In genomic region chr1:39882152-39882551, GRCh38 we compare ENCODE assay signal across 8 cellular contexts. TPM values are rescaled to one million over a fixed set of nuclear protein-coding genes. Genes with fewer than 3 reads are reported as not detected.
DNase-seq lines count a peak whose midpoint lies in the region; ATAC-seq, FAIRE-seq and TF ChIP-seq lines count a peak whose summit lies in the region.

No MANE protein-coding gene starts in this region.

- WGBS in testis, 2 donors, result 58 to 65% methylated on average over 2 of the region's 2 CpGs

- H2AFZ ChIP-seq in keratinocyte (ENCODE audit: control insufficient read depth, low read length), result no peak overlapping the region

- H3K27me3 ChIP-seq in keratinocyte (ENCODE audit: control insufficient read depth, extremely low read depth, insufficient read depth, low read length), result no peaks in the 10 kb centered on the region
- H3K27me3 ChIP-seq in testis, result no peaks in the 10 kb centered on the region

- H3K36me3 Mint-ChIP-seq in activated CD4-positive, alpha-beta T cell treated with anti-CD3 and anti-CD28 coated beads, Interleukin-2, amount 10 ng/mL, durations not matched to agents 7 days and 5 days (ENCODE audit: low read depth), result peaks cover 9% of the 10 kb centered on the region
- H3K36me3 Mint-ChIP-seq in activated T-helper 17 cell treated with anti-CD3 and anti-CD28 coated beads, Interleukin-2, amount 50 U/mL, for 72 hours (ENCODE audit: low read depth), result peaks cover 54% of the 10 kb centered on the region

- DNase-seq in activated CD4-positive, alpha-beta T cell treated with anti-CD3 and anti-CD28 coated beads, Interleukin-2, amount 10 ng/mL, durations not matched to agents 7 days and 5 days, result no peak
- DNase-seq in activated CD4-positive, alpha-beta T cell treated with anti-CD3 and anti-CD28 coated beads, Interleukin-2, amount 50 U/mL, for 1 hour, result no peak
- DNase-seq in keratinocyte (ENCODE audit: low read depth, low spot score), result no peak
- no peak for DNase-seq in testis
- DNase-seq in NCI-H446 treated with DMSO at 0.1 percent for 48 hours (lab: John Stamatoyannopoulos, UW), result no peak

- H3K9ac ChIP-seq in keratinocyte (ENCODE audit: control insufficient read depth, extremely low read depth, insufficient read depth, low read length), result peak overlapping the region; percentile 85

- H3K36me3 ChIP-seq in keratinocyte (ENCODE audit: control insufficient read depth in 2 of 2, extremely low read depth in 1 of 2, insufficient read depth in 2 of 2, low read length in 2 of 2) (peaks cover 0 to 3% of the 10 kb centered on the region in 2 experiments), testis (ENCODE audit: low read depth, missing control alignments) (no peaks in the 10 kb centered on the region)

- H3K4me3 Mint-ChIP-seq in activated CD4-positive, alpha-beta T cell treated with anti-CD3 and anti-CD28 coated beads, Interleukin-2, amount 10 ng/mL, durations not matched to agents 7 days and 5 days, result peak overlapping the region; percentile 92
- H3K4me3 Mint-ChIP-seq in activated T-helper 17 cell treated with anti-CD3 and anti-CD28 coated beads, Interleukin-2, amount 50 U/mL, for 72 hours, result peak overlapping the region; percentile 97

- no peaks in the 10 kb centered on the region for H3K9me3 Mint-ChIP-seq in activated CD4-positive, alpha-beta T cell treated with anti-CD3 and anti-CD28 coated beads, Interleukin-2, amount 10 ng/mL, durations not matched to agents 7 days and 5 days
- no peaks in the 10 kb centered on the region for H3K9me3 Mint-ChIP-seq in activated T-helper 17 cell treated with anti-CD3 and anti-CD28 coated beads, Interleukin-2, amount 50 U/mL, for 72 hours

- CTCF ChIA-PET in activated CD4-positive, alpha-beta T cell treated with anti-CD3 and anti-CD28 coated beads, Interleukin-2, amount 10 ng/mL, durations not matched to agents 7 days and 5 days (lab: Charles Lee), result interaction anchor here (0.9 to 2.7 kb wide), 4 partner anchors 11 to 20 kb away, joined by 3 to 10 read pairs (median 3); partner anchors contain the start of gene MYCL

- H3K79me2 ChIP-seq in keratinocyte (ENCODE audit: control insufficient read depth, insufficient read depth, low read length), result peaks cover 61% of the 10 kb centered on the region

- H3K4me1 ChIP-seq in keratinocyte (ENCODE audit: control insufficient read depth, extremely low read depth, insufficient read depth, low read length), result peaks cover 15% of the 10 kb centered on the region
- H3K4me1 ChIP-seq in testis, result peaks cover 31% of the 10 kb centered on the region

- POLR2A ChIA-PET in activated CD4-positive, alpha-beta T cell treated with anti-CD3 and anti-CD28 coated beads, Interleukin-2, amount 10 ng/mL, durations not matched to agents 7 days and 5 days (lab: Charles Lee), result no interaction called here

- peak overlapping the region; percentile 96 for H3K4me2 ChIP-seq in keratinocyte (ENCODE audit: control insufficient read depth, extremely low read depth, insufficient read depth, low read depth, low read length)

- dilution Hi-C loops in keratinocyte (cut with MboI; ENCODE audit: extremely low pct_ligation_motif_present, low sequenced_read_pairs), result no loop called here

- H3K4me3 ChIP-seq in keratinocyte (ENCODE audit: control insufficient read depth in 2 of 3, extremely low read depth in 1 of 3, insufficient read depth in 2 of 3, low read depth in 1 of 3, low read length in 3 of 3), result peak overlapping the region; percentile 83 to 96 (median 89)
- H3K4me3 ChIP-seq in testis, result peak overlapping the region; percentile 87 to 99

- peaks cover 30% of the 10 kb centered on the region for H3K4me1 Mint-ChIP-seq in activated CD4-positive, alpha-beta T cell treated with anti-CD3 and anti-CD28 coated beads, Interleukin-2, amount 10 ng/mL, durations not matched to agents 7 days and 5 days
- peaks cover 33% of the 10 kb centered on the region for H3K4me1 Mint-ChIP-seq in activated T-helper 17 cell treated with anti-CD3 and anti-CD28 coated beads, Interleukin-2, amount 50 U/mL, for 72 hours

- H3K9me3 ChIP-seq in keratinocyte (ENCODE audit: control insufficient read depth, low read depth, low read length) (no peaks in the 10 kb centered on the region), testis (no peaks in the 10 kb centered on the region)

- H3K27ac Mint-ChIP-seq in activated CD4-positive, alpha-beta T cell treated with anti-CD3 and anti-CD28 coated beads, Interleukin-2, amount 10 ng/mL, durations not matched to agents 7 days and 5 days, result peak overlapping the region; percentile 86
- H3K27ac Mint-ChIP-seq in activated T-helper 17 cell treated with anti-CD3 and anti-CD28 coated beads, Interleukin-2, amount 50 U/mL, for 72 hours, result peak overlapping the region; percentile 90

- peaks cover 2% of the 10 kb centered on the region for H4K20me1 ChIP-seq in keratinocyte (ENCODE audit: control insufficient read depth, extremely low read depth, insufficient read depth, low read length)

- intact Hi-C loops in testis (cut with DNase I; ENCODE audit: low total_unique reads), result no loop called here

- FAIRE-seq in keratinocyte (lab: Jason Lieb, UNC), result no peak

- H3K27ac ChIP-seq in keratinocyte (ENCODE audit: control insufficient read depth, insufficient read depth, low read length) (peak overlapping the region; percentile 77), testis (no peak overlapping the region)

- no peaks in the 10 kb centered on the region for H3K27me3 Mint-ChIP-seq in activated CD4-positive, alpha-beta T cell treated with anti-CD3 and anti-CD28 coated beads, Interleukin-2, amount 10 ng/mL, durations not matched to agents 7 days and 5 days
- no peaks in the 10 kb centered on the region for H3K27me3 Mint-ChIP-seq in activated T-helper 17 cell treated with anti-CD3 and anti-CD28 coated beads, Interleukin-2, amount 50 U/mL, for 72 hours

- H3K9me1 ChIP-seq in keratinocyte (ENCODE audit: control insufficient read depth, extremely low read depth, insufficient read depth, low read length), result no peaks in the 10 kb centered on the region

- TF ChIP-seq CTCF in keratinocyte (optimal IDR thresholded peaks at IDR 0.05 in 1 of 3, IDR thresholded peaks at IDR 0.05 in 1 of 3, conservative IDR thresholded peaks at IDR 0.05 in 1 of 3; ENCODE audit: extremely low read depth in 1 of 3, insufficient read depth in 2 of 3, low read length in 3 of 3) (no peak), testis (IDR thresholded peaks at IDR 0.05) (no peak)

- no peak for TF ChIP-seq POLR2A in testis (IDR thresholded peaks at IDR 0.05)

- no peak for ATAC-seq in activated T-helper 17 cell treated with anti-CD3 and anti-CD28 coated beads, Interleukin-2, amount 50 U/mL, for 72 hours (replicated peaks)
- ATAC-seq in HG03045 (IDR thresholded peaks at IDR 0.05; ENCODE audit: unreplicated experiment), result no peak
- no peak for ATAC-seq in GM18502 (IDR thresholded peaks at IDR 0.05; ENCODE audit: poor library complexity, unreplicated experiment)

RNA-seq across cellular contexts. Expression of gene TRIT1, which starts 1.2 kb away (rescaled TPM):
- total RNA-seq in activated CD4-positive, alpha-beta T cell treated with anti-CD3 and anti-CD28 coated beads, Interleukin-2, amount 10 ng/mL, durations not matched to agents 7 days and 5 days, result 10 to 100 TPM; 15.7 to 16.4 TPM
- total RNA-seq in activated T-helper 17 cell treated with anti-CD3 and anti-CD28 coated beads, Interleukin-2, amount 50 U/mL, for 72 hours, result 10 to 100 TPM; 33.6 to 41.0 TPM
- polyA plus RNA-seq in keratinocyte (19.6 to 27.0 TPM (median 21.2 TPM) in 3 replicates), testis (ENCODE audit: insufficient read depth, low read depth, low replicate concordance) (20.5 TPM)
- polyA plus RNA-seq in keratinocyte (2011; ENCODE audit: low read depth), result 27.3 TPM
- polyA plus RNA-seq in keratinocyte (2011; cell fraction: cytosol; rRNA removed), result 13.0 and 19.5 TPM in 2 replicates
- 30.1 and 38.7 TPM in 2 replicates for polyA plus RNA-seq in keratinocyte (2011; cell fraction: nucleus; rRNA removed)
- 15.8 and 18.6 TPM in 2 replicates for polyA plus RNA-seq in keratinocyte (2012; ENCODE audit: low replicate concordance)
- 7.8 to 27.4 TPM (median 19.6 TPM) in 3 replicates for polyA minus RNA-seq in keratinocyte
- 14.4 TPM for polyA minus RNA-seq in keratinocyte (2011; cell fraction: cytosol; rRNA and poly(A)+ RNA removed)
- polyA minus RNA-seq in keratinocyte (2011; cell fraction: nucleus; rRNA and poly(A)+ RNA removed), result 14.7 and 20.9 TPM in 2 replicates
- 10 to 100 TPM; 21.4 to 21.7 TPM for total RNA-seq in testis

RNA-seq across cellular contexts. Expression of gene MYCL, which starts 19.6 kb away (rescaled TPM):
- not detected for total RNA-seq in activated CD4-positive, alpha-beta T cell treated with anti-CD3 and anti-CD28 coated beads, Interleukin-2, amount 10 ng/mL, durations not matched to agents 7 days and 5 days
- total RNA-seq in activated T-helper 17 cell treated with anti-CD3 and anti-CD28 coated beads, Interleukin-2, amount 50 U/mL, for 72 hours, result under 1 TPM in 1 of 2 donors, not detected in 1; 0.09 TPM
- polyA plus RNA-seq in keratinocyte, result 5.1 to 7.7 TPM (median 5.4 TPM) in 3 replicates
- 5.5 TPM for polyA plus RNA-seq in keratinocyte (2011; ENCODE audit: low read depth)
- polyA plus RNA-seq in keratinocyte (2011; cell fraction: cytosol; rRNA removed), result 4.5 and 5.2 TPM in 2 replicates
- polyA plus RNA-seq in keratinocyte (2011; cell fraction: nucleus; rRNA removed), result 5.9 and 6.0 TPM in 2 replicates
- 3.8 and 13.1 TPM in 2 replicates for polyA plus RNA-seq in keratinocyte (2012; ENCODE audit: low replicate concordance)
- 1.7 to 7.6 TPM (median 4.8 TPM) in 3 replicates for polyA minus RNA-seq in keratinocyte
- 8.2 TPM for polyA minus RNA-seq in keratinocyte (2011; cell fraction: cytosol; rRNA and poly(A)+ RNA removed)
- 4.1 and 4.7 TPM in 2 replicates for polyA minus RNA-seq in keratinocyte (2011; cell fraction: nucleus; rRNA and poly(A)+ RNA removed)
- 1 to 10 TPM; 3.3 to 4.6 TPM for total RNA-seq in testis
- polyA plus RNA-seq in testis (ENCODE audit: insufficient read depth, low read depth, low replicate concordance), result 3.1 TPM
